ENCODE assay signal across 1 cellular context in the genomic region with DNA sequence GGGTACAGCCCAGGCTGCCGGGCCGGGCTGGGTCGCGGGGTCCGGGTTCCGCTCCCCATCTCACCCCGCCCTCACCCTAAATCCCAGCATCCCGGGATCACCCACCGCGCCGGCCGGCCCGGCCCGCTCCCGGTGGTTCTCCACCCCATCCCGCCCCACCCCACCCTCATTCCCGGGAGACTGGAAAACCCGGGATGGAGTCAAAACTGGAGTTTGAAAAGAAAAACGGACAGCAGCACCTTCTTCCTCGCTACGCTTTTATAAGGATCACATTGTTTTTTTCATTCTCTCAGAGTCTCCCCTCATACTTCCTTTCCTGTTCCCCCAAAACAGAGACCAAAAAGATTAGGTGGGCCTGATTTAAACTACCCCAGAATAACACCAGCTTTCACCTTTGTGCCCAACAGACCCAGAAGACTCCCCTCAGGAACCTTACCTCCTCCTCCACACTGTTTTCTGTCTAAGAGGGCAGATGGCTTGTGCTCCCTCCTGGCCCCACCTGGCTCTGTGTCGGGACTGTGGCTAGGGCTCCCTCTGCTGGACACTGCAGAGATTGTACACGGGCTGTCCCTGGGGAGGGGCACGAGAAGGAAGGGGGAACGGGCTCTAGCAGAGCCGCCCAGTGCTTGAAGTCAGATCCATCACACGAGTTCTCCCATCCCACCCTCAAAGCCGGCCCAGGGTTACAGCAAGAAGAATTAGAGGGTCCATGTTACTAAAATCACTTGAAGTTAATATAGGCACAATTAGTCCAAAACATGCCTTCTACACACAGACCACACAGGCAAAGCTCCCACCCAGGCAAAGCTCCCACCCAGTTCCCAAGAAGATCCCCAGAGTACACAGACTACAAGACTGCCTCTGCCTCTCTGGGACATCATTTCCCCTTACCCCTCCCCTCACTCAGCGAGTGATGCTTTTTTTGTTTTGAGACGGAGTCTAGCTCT.
A peak's percentile ranks its signal among the peaks of the same experiment; 100 is the strongest.
TF ChIP-seq lines count a peak whose summit lies in the region.

No MANE protein-coding gene starts in this region.

TF ChIP-seq in K562, 482 proteins besides CTCF, POLR2A, EP300 and RAD21 (continued from another document):
- TF ChIP-seq, protein P1, sequence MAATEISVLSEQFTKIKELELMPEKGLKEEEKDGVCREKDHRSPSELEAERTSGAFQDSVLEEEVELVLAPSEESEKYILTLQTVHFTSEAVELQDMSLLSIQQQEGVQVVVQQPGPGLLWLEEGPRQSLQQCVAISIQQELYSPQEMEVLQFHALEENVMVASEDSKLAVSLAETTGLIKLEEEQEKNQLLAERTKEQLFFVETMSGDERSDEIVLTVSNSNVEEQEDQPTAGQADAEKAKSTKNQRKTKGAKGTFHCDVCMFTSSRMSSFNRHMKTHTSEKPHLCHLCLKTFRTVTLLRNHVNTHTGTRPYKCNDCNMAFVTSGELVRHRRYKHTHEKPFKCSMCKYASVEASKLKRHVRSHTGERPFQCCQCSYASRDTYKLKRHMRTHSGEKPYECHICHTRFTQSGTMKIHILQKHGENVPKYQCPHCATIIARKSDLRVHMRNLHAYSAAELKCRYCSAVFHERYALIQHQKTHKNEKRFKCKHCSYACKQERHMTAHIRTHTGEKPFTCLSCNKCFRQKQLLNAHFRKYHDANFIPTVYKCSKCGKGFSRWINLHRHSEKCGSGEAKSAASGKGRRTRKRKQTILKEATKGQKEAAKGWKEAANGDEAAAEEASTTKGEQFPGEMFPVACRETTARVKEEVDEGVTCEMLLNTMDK (IDR thresholded peaks at IDR 0.05; ENCODE audit: borderline replicate concordance, insufficient read depth, low read depth, low read length, poor library complexity, severe bottlenecking): peak; percentile 56
- TF ChIP-seq SMC3 (conservative IDR thresholded peaks at IDR 0.05; ENCODE audit: insufficient read depth, low read depth, low read length): peak; percentile 79
- TF ChIP-seq ZNF589 (CRISPR knock-in tag; IDR thresholded peaks at IDR 0.05; ENCODE audit: low read depth): no peak
- TF ChIP-seq TRIM24 (IDR thresholded peaks at IDR 0.05): peak in 1 of 2 experiments; percentile 37; a peak in 1 of 4 replicates
- no peak for TF ChIP-seq PTRF (tag; IDR thresholded peaks at IDR 0.05)
- no peak for TF ChIP-seq FOXA1 (IDR thresholded peaks at IDR 0.05; ENCODE audit: borderline replicate concordance)
- peak; percentile 88 for TF ChIP-seq HDAC2 (IDR thresholded peaks at IDR 0.05)
